ENCODE assay signal across 1 cellular context in the genomic region with DNA sequence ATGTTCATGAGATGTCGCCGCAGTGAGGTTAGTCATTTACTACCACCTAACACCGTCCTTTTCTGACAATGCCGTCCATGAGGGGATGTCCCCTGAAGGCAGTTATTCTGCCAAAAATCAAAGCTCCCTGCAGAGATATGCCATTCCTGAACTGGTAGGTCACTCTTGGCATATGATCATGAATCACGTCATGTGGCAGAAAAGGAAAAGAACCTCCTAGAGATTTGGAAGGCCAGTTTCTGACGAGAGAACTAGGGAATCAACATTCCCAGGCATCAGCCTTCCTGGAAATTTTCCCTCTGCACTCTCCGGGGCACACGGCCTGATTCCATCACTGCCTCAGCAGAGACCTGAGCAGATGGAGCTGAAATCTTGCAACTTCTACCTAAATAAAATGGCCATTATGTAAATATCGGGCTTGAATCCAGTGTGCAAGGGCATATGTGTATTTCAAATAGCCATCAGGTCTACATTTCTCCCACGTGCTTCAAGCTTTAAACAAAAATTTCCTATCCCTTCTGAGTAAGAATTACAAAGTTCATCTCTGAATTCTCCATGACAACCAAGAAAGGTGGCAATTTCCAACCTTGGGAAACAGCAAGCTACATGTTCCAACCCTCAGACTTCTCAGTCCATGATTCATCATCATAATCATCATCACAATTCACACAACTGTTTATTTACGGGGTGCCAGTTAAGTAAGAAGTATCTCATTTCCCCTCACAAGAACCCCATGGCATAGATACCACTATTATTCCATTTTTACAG.
TF ChIP-seq lines count a peak whose summit lies in the region.

No MANE protein-coding gene starts in this region.

TF ChIP-seq in Ishikawa, 13 proteins besides CTCF, POLR2A, EP300 and RAD21:
- TF ChIP-seq, protein P1, sequence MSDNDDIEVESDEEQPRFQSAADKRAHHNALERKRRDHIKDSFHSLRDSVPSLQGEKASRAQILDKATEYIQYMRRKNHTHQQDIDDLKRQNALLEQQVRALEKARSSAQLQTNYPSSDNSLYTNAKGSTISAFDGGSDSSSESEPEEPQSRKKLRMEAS (IDR thresholded peaks at IDR 0.05), result no peak
- 0 out of 2 replicates have a peak, but pooled peaks have one; percentile 7 for TF ChIP-seq TEAD4 (IDR thresholded peaks at IDR 0.05)
- TF ChIP-seq NFIC (IDR thresholded peaks at IDR 0.05), result peak; percentile 57
- TF ChIP-seq CEBPB (IDR thresholded peaks at IDR 0.05), result no peak
